Comparison of ENCODE assay signal across 7 cellular contexts in genomic region chr11:67826951-67827296, GRCh38.
A peak's percentile ranks its signal among the peaks of the same experiment; 100 is the strongest.
DNase-seq lines count a peak whose midpoint lies in the region; TF ChIP-seq lines count a peak whose summit lies in the region.
"Not testable (repeated sequence)": the region's sequence is repeated elsewhere in the genome, so short reads cannot be mapped to it uniquely, and the experiment has no call there.

No MANE protein-coding gene starts in this region.

- not testable (repeated sequence) for H3K9me3 ChIP-seq in BLaER1; HEK293 (ENCODE audit: control insufficient read depth, insufficient read depth, low read depth, low read length); PC-9 (ENCODE audit: insufficient read depth, low read depth); cardiac muscle cell (ENCODE audit: low read depth); tibial nerve

- H4K20me1 ChIP-seq in BLaER1; PC-9 (ENCODE audit: insufficient read depth): not testable (repeated sequence)

- not testable (repeated sequence) for H3K9ac ChIP-seq in BLaER1

- TF ChIP-seq CTCF in HEK293 (tag by site-specific recombination; IDR thresholded peaks at IDR 0.05); PC-9 (conservative IDR thresholded peaks at IDR 0.05); VCaP (conservative IDR thresholded peaks at IDR 0.05); cardiac muscle cell (IDR thresholded peaks at IDR 0.05; ENCODE audit: low read depth, low read length); nephron (IDR thresholded peaks at IDR 0.05; ENCODE audit: unreplicated experiment in 3 of 3); tibial nerve (IDR thresholded peaks at IDR 0.05): not testable (repeated sequence)

- H3K27ac ChIP-seq in BLaER1, PC-9: not testable (repeated sequence)
- H3K27ac ChIP-seq in HEK293 (ENCODE audit: extremely low read depth, low read depth, low read length) (0 out of 2 replicates have a peak overlapping the region, but pooled peaks have one; percentile 31), VCaP (peak overlapping the region; percentile 41), cardiac muscle cell (peak overlapping the region; percentile 48), tibial nerve (peak overlapping the region in 3 of 4 donors; percentile 4 to 70 (median 28))

- CTCF ChIA-PET in HEK293 (lab: Yijun Ruan, JAX) = interaction anchor here (0.7 kb wide), 1 partner anchor 1133 kb away, joined by 3 read pairs; no protein-coding TSS in a partner anchor
- CTCF ChIA-PET in PC-9 (lab: Charles Lee) = not testable (repeated sequence)

- POLR2A ChIA-PET in HEK293 (lab: Yijun Ruan, JAX); PC-9 (lab: Charles Lee; ENCODE audit: unreplicated experiment): not testable (repeated sequence)

- not testable (repeated sequence) for TF ChIP-seq EP300 in tibial nerve (IDR thresholded peaks at IDR 0.05)

- H3K27me3 ChIP-seq in BLaER1, cardiac muscle cell, tibial nerve: not testable (repeated sequence)
- peaks cover 79% of the 10 kb centered on the region for H3K27me3 ChIP-seq in PC-9 (ENCODE audit: insufficient read depth, low read depth)

- H3K36me3 ChIP-seq in BLaER1; HEK293 (ENCODE audit: control insufficient read depth in 2 of 2, insufficient read depth in 1 of 2, low read length in 2 of 2); PC-9 (ENCODE audit: low read depth); cardiac muscle cell; tibial nerve: not testable (repeated sequence)

- not testable (repeated sequence) for H3K9me3 Mint-ChIP-seq in nephron

- peak overlapping the region; percentile 23 to 87 (median 85) for H3K27ac Mint-ChIP-seq in nephron

- H3K4me3 ChIP-seq in BLaER1; HEK293 (ENCODE audit: low read depth, low read length); PC-9; cardiac muscle cell; tibial nerve: not testable (repeated sequence)

- H3K9me2 ChIP-seq in PC-9 (ENCODE audit: insufficient read depth) = not testable (repeated sequence)

- intact Hi-C loops in PC-9 (cut with micrococcal nuclease; ENCODE audit: unreplicated experiment) = not testable (repeated sequence)

- H3K4me1 ChIP-seq in BLaER1 (peaks cover 11% of the 10 kb centered on the region), tibial nerve (peaks cover 0 to 12% (median 0%) of the 10 kb centered on the region in 4 donors)
- H3K4me1 ChIP-seq in HEK293 (ENCODE audit: control insufficient read depth, insufficient read depth, low read length); PC-9 (replicated peaks; ENCODE audit: insufficient read depth); cardiac muscle cell (ENCODE audit: low read depth): not testable (repeated sequence)

- WGBS in tibial nerve, 2 donors = 61 to 70% methylated on average over 4 of the region's 4 CpGs

- H3F3A ChIP-seq in PC-9 (ENCODE audit: insufficient read depth, low read depth) = not testable (repeated sequence)

- TF ChIP-seq POLR2A in tibial nerve (IDR thresholded peaks at IDR 0.05) = not testable (repeated sequence)

- BruUV-seq in PC-9 (replicated peaks; lab: Mats Ljungman, UMichigan) = not testable (repeated sequence)

- not testable (repeated sequence) for H3K36me3 Mint-ChIP-seq in nephron (ENCODE audit: low read depth)

- peaks cover 14% of the 10 kb centered on the region for H3K4me1 Mint-ChIP-seq in nephron

- H3K79me2 ChIP-seq in PC-9 (ENCODE audit: low read depth) = not testable (repeated sequence)

- not testable (repeated sequence) for H3K4me3 Mint-ChIP-seq in nephron

- peaks cover 16% of the 10 kb centered on the region for H3K27me3 Mint-ChIP-seq in nephron (ENCODE audit: low read depth)

- not testable (repeated sequence) for H2AFZ ChIP-seq in PC-9

- not testable (repeated sequence) for DNase-seq in PC-9; cardiac muscle cell (ENCODE audit: low read depth in 1 of 2, low spot score in 1 of 2); tibial nerve (ENCODE audit: low spot score in 2 of 2)

- H3K4me2 ChIP-seq in BLaER1 = peak overlapping the region; percentile 43; the same call in 1 of the 2 replicates
- H3K4me2 ChIP-seq in PC-9 = peak overlapping the region; percentile 40; the same call in 1 of the 2 replicates
